ENCODE assay signal across 10 cellular contexts in the genomic region with DNA sequence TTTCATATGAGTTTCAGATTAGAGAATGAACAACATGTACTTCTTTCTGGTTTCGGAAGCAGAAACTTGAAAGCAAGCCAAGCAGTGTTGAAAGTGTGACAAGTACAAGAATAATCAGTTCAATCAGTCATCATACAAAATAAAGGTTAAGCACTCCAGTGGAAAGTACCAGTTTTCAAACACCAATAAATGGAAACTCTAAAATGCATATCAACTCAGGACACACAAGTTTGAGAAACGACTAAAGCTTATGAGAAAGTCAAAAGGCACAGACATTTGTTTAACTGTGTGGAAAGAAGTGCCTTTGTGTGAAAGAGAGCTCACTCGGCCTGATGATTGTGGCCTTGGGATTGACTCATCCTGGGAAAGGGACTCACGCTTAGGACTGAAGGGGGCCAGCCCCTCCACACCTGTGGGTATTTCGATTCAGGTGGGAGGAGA.
DNase-seq lines count a peak whose midpoint lies in the region; ATAC-seq and TF ChIP-seq lines count a peak whose summit lies in the region.
"Had no signal": no experiment of that assay in that cellular context is flagged by ENCODE, and none has a peak within 500 bp of the region (broad histone marks: within the 10 kb centered on the region; RNA-seq: fewer than 3 reads in every experiment).

No MANE protein-coding gene starts in this region.

- H3K27ac ChIP-seq in heart right ventricle = peak overlapping the region in 6 of 10 donors; percentile 4 to 66 (median 32)
- H3K27ac ChIP-seq in testis = peak overlapping the region; percentile 67 to 91

- H3K36me3 Mint-ChIP-seq in activated T-cell treated with anti-CD3 and anti-CD28 coated beads, Interleukin-2, amount 50 U/mL, for 24 hours (ENCODE audit: low read depth) = no peaks in the 10 kb centered on the region
- H3K36me3 Mint-ChIP-seq in activated T-cell treated with anti-CD3 and anti-CD28 coated beads, Interleukin-2, amount 50 U/mL, for 4 hours (ENCODE audit: insufficient read depth) = no peaks in the 10 kb centered on the region

- ATAC-seq in activated T-cell treated with anti-CD3 and anti-CD28 coated beads, Interleukin-2, amount 50 U/mL, for 4 hours = peak; percentile 81 to 86
- ATAC-seq in heart right ventricle (peak in 4 of 8 donors; percentile 11 to 93 (median 51)), HG03439 (IDR thresholded peaks at IDR 0.05; ENCODE audit: unreplicated experiment) (no peak)

- H3K4me3 ChIP-seq in heart right ventricle (no peak overlapping the region), testis (no peak overlapping the region)

- no peak for TF ChIP-seq POLR2A in testis (IDR thresholded peaks at IDR 0.05)

- DNase-seq in activated T-cell treated with anti-CD3 and anti-CD28 coated beads, Interleukin-2, amount 50 U/mL, for 24 hours = peak; percentile 46
- DNase-seq in activated T-cell treated with anti-CD3 and anti-CD28 coated beads for 4 hours (no peak), heart right ventricle (no peak), testis (peak; percentile 54), pons (ENCODE audit: low spot score) (no peak), HCEC 1CT (no peak)
- no peak for DNase-seq in activated T-cell treated with anti-CD3 and anti-CD28 coated beads, Interleukin-2, amount 50 U/mL, for 4 hours
- DNase-seq: NCI-H345 had no signal

- peaks cover 21% of the 10 kb centered on the region for H3K4me1 Mint-ChIP-seq in activated T-cell treated with anti-CD3 and anti-CD28 coated beads, Interleukin-2, amount 50 U/mL, for 24 hours (ENCODE audit: low read depth)
- peaks cover 3% of the 10 kb centered on the region for H3K4me1 Mint-ChIP-seq in activated T-cell treated with anti-CD3 and anti-CD28 coated beads, Interleukin-2, amount 50 U/mL, for 4 hours (ENCODE audit: low read depth)
- H3K4me1 Mint-ChIP-seq: B cell had no signal

- H3K27me3 ChIP-seq in heart right ventricle (no peaks in the 10 kb centered on the region), testis (no peaks in the 10 kb centered on the region)

- peaks cover 3% of the 10 kb centered on the region for H3K27me3 Mint-ChIP-seq in activated T-cell treated with anti-CD3 and anti-CD28 coated beads, Interleukin-2, amount 50 U/mL, for 24 hours
- no peaks in the 10 kb centered on the region for H3K27me3 Mint-ChIP-seq in activated T-cell treated with anti-CD3 and anti-CD28 coated beads, Interleukin-2, amount 50 U/mL, for 4 hours (ENCODE audit: low read depth)
- H3K27me3 Mint-ChIP-seq: B cell had no signal

- H3K9me3 ChIP-seq in heart right ventricle (no peaks in the 10 kb centered on the region), testis (no peaks in the 10 kb centered on the region)

- H3K9me3 Mint-ChIP-seq in activated T-cell treated with anti-CD3 and anti-CD28 coated beads, Interleukin-2, amount 50 U/mL, for 24 hours = peaks cover 6% of the 10 kb centered on the region
- peaks cover 4% of the 10 kb centered on the region for H3K9me3 Mint-ChIP-seq in activated T-cell treated with anti-CD3 and anti-CD28 coated beads, Interleukin-2, amount 50 U/mL, for 4 hours

- H3K4me1 ChIP-seq in heart right ventricle = peaks cover 0 to 14% (median 10%) of the 10 kb centered on the region in 9 donors
- H3K4me1 ChIP-seq in testis = peaks cover 21% of the 10 kb centered on the region

- no peak for TF ChIP-seq CTCF in heart right ventricle (IDR thresholded peaks at IDR 0.05)
- TF ChIP-seq CTCF in testis (IDR thresholded peaks at IDR 0.05) = no peak

- intact Hi-C loops in heart right ventricle (cut with DNase I) (no loop called here), testis (cut with DNase I; ENCODE audit: low total_unique reads) (no loop called here)

- H3K36me3 ChIP-seq in heart right ventricle (no peaks in the 10 kb centered on the region), testis (ENCODE audit: low read depth, missing control alignments) (no peaks in the 10 kb centered on the region)

- peak overlapping the region; percentile 42 for H3K4me3 Mint-ChIP-seq in activated T-cell treated with anti-CD3 and anti-CD28 coated beads, Interleukin-2, amount 50 U/mL, for 24 hours
- H3K4me3 Mint-ChIP-seq in activated T-cell treated with anti-CD3 and anti-CD28 coated beads, Interleukin-2, amount 50 U/mL, for 4 hours = peak overlapping the region; percentile 19
- H3K4me3 Mint-ChIP-seq: B cell had no signal

- peak overlapping the region; percentile 91 for H3K27ac Mint-ChIP-seq in activated T-cell treated with anti-CD3 and anti-CD28 coated beads, Interleukin-2, amount 50 U/mL, for 24 hours
- H3K27ac Mint-ChIP-seq: B cell had no signal

- WGBS in heart right ventricle, 2 donors = 44 to 61% methylated on average over 5 of the region's 5 CpGs
- WGBS in testis, 2 donors = 21 to 28% methylated on average over 5 of the region's 5 CpGs

Comparison
In these comparisons a context has a peak if more than half of its experiments do, and no peak if none do; other contexts are left out.
1. DNase-seq: peak in activated T-cell treated with anti-CD3 and anti-CD28 coated beads, Interleukin-2, amount 50 U/mL, for 24 hours (single experiment) and testis (single experiment); none in activated T-cell treated with anti-CD3 and anti-CD28 coated beads for 4 hours (single experiment), activated T-cell treated with anti-CD3 and anti-CD28 coated beads, Interleukin-2, amount 50 U/mL, for 4 hours (single experiment), heart right ventricle (0 of 2), pons (single experiment) and HCEC 1CT (single experiment).